1 cellular context compared by ENCODE assay signal in the genomic region with DNA sequence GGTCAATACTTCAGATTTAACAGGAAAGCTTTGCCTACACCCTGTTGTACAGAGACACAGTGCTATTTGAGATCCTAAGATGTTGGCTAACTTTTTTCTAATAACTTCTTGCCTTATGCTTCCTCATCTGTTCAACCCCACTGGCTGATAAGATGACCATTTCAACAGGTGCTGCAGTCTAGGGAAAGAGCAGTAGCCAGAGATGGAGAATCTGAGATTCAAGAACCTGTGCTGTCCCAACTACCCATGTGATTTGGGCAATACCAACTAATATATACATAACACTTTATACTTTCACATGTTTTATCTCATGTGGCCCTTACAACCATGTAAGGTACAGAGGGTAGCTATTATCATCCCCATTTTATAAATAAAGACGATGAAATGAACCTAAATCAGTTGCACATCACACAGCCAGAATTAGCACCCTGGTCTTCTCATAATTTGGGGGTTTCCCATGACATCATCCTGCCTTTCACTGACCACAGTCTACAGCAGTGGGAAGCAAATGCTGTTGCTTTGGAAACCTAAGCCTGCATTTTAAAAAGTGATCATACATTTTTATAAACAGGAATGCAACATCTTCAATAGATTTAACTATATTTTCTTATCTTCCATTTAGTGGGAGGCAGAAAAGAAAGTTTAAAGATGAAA.
TF ChIP-seq lines count a peak whose summit lies in the region.

No MANE protein-coding gene starts in this region.

TF ChIP-seq in HepG2, 621 proteins besides CTCF, POLR2A, EP300 and RAD21 (continued from another document):
- no peak for TF ChIP-seq MIER3 (CRISPR knock-in tag; IDR thresholded peaks at IDR 0.05; ENCODE audit: borderline replicate concordance)
- TF ChIP-seq, protein P1, sequence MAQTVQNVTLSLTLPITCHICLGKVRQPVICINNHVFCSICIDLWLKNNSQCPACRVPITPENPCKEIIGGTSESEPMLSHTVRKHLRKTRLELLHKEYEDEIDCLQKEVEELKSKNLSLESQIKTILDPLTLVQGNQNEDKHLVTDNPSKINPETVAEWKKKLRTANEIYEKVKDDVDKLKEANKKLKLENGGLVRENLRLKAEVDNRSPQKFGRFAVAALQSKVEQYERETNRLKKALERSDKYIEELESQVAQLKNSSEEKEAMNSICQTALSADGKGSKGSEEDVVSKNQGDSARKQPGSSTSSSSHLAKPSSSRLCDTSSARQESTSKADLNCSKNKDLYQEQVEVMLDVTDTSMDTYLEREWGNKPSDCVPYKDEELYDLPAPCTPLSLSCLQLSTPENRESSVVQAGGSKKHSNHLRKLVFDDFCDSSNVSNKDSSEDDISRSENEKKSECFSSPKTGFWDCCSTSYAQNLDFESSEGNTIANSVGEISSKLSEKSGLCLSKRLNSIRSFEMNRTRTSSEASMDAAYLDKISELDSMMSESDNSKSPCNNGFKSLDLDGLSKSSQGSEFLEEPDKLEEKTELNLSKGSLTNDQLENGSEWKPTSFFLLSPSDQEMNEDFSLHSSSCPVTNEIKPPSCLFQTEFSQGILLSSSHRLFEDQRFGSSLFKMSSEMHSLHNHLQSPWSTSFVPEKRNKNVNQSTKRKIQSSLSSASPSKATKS (CRISPR knock-in tag; IDR thresholded peaks at IDR 0.05), result no peak
- TF ChIP-seq, protein P2, sequence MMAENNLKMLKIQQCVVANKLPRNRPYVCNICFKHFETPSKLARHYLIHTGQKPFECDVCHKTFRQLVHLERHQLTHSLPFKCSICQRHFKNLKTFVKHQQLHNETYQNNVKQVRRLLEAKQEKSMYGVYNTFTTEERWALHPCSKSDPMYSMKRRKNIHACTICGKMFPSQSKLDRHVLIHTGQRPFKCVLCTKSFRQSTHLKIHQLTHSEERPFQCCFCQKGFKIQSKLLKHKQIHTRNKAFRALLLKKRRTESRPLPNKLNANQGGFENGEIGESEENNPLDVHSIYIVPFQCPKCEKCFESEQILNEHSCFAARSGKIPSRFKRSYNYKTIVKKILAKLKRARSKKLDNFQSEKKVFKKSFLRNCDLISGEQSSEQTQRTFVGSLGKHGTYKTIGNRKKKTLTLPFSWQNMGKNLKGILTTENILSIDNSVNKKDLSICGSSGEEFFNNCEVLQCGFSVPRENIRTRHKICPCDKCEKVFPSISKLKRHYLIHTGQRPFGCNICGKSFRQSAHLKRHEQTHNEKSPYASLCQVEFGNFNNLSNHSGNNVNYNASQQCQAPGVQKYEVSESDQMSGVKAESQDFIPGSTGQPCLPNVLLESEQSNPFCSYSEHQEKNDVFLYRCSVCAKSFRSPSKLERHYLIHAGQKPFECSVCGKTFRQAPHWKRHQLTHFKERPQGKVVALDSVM (CRISPR knock-in tag; IDR thresholded peaks at IDR 0.05), result no peak
- TF ChIP-seq MZF1 (CRISPR knock-in tag; IDR thresholded peaks at IDR 0.05; ENCODE audit: borderline replicate concordance), result no peak
- TF ChIP-seq, protein P3, sequence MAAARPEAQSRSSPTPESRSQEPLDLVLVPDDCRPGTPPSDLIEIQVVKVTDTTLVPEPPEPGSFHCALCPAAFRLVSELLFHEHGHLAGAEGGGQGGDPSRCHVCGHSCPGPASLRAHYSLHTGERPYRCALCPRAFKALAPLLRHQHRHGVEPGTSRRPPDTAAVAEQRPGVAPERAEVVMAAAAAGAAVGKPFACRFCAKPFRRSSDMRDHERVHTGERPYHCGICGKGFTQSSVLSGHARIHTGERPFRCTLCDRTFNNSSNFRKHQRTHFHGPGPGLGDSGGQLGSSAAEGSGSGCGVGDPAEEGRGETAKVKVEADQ (CRISPR knock-in tag; IDR thresholded peaks at IDR 0.05; ENCODE audit: borderline replicate concordance), result no peak
- TF ChIP-seq CCDC6 (CRISPR knock-in tag; IDR thresholded peaks at IDR 0.05), result no peak
- TF ChIP-seq SUZ12 (IDR thresholded peaks at IDR 0.05; ENCODE audit: low read depth, low read length), result no peak
- no peak for TF ChIP-seq PHF5A (CRISPR knock-in tag; IDR thresholded peaks at IDR 0.05; ENCODE audit: low read depth, unreplicated experiment)
- TF ChIP-seq BCL6 (CRISPR knock-in tag; IDR thresholded peaks at IDR 0.05), result no peak
- TF ChIP-seq GATAD1 (CRISPR knock-in tag; IDR thresholded peaks at IDR 0.05), result no peak
- TF ChIP-seq, protein P4, sequence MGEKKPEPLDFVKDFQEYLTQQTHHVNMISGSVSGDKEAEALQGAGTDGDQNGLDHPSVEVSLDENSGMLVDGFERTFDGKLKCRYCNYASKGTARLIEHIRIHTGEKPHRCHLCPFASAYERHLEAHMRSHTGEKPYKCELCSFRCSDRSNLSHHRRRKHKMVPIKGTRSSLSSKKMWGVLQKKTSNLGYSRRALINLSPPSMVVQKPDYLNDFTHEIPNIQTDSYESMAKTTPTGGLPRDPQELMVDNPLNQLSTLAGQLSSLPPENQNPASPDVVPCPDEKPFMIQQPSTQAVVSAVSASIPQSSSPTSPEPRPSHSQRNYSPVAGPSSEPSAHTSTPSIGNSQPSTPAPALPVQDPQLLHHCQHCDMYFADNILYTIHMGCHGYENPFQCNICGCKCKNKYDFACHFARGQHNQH (CRISPR knock-in tag; IDR thresholded peaks at IDR 0.05), result no peak
- TF ChIP-seq HIVEP1 (CRISPR knock-in tag; IDR thresholded peaks at IDR 0.05), result no peak
- TF ChIP-seq IRX3 (CRISPR knock-in tag; IDR thresholded peaks at IDR 0.05; ENCODE audit: borderline replicate concordance, low read depth), result no peak
- no peak for TF ChIP-seq ARHGAP35 (CRISPR knock-in tag; IDR thresholded peaks at IDR 0.05; ENCODE audit: borderline replicate concordance)
- TF ChIP-seq NAIF1 (CRISPR knock-in tag; IDR thresholded peaks at IDR 0.05; ENCODE audit: borderline replicate concordance), result no peak
